2 cellular contexts compared by ENCODE assay signal in the genomic region with DNA sequence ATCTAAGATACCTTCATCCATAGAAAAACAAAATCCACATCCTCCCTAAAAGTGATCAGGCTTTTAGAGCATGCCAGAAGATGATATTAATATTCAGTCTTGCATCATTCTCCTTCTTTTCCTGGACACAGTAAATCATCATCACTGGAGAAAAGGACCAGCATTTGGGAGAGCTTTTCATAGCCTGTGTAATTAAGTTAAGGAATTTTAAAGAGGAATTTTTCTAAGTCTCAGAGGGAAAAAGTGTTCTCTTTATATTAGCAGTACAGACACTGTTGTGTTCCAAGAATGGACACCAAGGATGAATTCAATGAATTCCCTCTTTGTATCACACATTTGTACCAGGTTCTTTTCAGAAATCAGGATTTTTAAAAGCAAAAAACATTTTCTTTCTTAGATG.
TF ChIP-seq lines count a peak whose summit lies in the region.

No MANE protein-coding gene starts in this region.

TF ChIP-seq in SK-N-SH, 30 proteins besides CTCF, POLR2A, EP300 and RAD21 (continued from another document):
- TF ChIP-seq PBX3 (IDR thresholded peaks at IDR 0.05), result no peak
- TF ChIP-seq, protein P1, sequence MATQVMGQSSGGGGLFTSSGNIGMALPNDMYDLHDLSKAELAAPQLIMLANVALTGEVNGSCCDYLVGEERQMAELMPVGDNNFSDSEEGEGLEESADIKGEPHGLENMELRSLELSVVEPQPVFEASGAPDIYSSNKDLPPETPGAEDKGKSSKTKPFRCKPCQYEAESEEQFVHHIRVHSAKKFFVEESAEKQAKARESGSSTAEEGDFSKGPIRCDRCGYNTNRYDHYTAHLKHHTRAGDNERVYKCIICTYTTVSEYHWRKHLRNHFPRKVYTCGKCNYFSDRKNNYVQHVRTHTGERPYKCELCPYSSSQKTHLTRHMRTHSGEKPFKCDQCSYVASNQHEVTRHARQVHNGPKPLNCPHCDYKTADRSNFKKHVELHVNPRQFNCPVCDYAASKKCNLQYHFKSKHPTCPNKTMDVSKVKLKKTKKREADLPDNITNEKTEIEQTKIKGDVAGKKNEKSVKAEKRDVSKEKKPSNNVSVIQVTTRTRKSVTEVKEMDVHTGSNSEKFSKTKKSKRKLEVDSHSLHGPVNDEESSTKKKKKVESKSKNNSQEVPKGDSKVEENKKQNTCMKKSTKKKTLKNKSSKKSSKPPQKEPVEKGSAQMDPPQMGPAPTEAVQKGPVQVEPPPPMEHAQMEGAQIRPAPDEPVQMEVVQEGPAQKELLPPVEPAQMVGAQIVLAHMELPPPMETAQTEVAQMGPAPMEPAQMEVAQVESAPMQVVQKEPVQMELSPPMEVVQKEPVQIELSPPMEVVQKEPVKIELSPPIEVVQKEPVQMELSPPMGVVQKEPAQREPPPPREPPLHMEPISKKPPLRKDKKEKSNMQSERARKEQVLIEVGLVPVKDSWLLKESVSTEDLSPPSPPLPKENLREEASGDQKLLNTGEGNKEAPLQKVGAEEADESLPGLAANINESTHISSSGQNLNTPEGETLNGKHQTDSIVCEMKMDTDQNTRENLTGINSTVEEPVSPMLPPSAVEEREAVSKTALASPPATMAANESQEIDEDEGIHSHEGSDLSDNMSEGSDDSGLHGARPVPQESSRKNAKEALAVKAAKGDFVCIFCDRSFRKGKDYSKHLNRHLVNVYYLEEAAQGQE (IDR thresholded peaks at IDR 0.05; ENCODE audit: low read depth, low read length), result no peak
- no peak for TF ChIP-seq GATA2 (CRISPR knock-in tag; IDR thresholded peaks at IDR 0.05)

TF ChIP-seq in SK-N-SH treated with all-trans-retinoic acid at 6 μM for 48 hours, 23 proteins besides CTCF, POLR2A, EP300 and RAD21 (continued from another document):
- TF ChIP-seq, protein P2, sequence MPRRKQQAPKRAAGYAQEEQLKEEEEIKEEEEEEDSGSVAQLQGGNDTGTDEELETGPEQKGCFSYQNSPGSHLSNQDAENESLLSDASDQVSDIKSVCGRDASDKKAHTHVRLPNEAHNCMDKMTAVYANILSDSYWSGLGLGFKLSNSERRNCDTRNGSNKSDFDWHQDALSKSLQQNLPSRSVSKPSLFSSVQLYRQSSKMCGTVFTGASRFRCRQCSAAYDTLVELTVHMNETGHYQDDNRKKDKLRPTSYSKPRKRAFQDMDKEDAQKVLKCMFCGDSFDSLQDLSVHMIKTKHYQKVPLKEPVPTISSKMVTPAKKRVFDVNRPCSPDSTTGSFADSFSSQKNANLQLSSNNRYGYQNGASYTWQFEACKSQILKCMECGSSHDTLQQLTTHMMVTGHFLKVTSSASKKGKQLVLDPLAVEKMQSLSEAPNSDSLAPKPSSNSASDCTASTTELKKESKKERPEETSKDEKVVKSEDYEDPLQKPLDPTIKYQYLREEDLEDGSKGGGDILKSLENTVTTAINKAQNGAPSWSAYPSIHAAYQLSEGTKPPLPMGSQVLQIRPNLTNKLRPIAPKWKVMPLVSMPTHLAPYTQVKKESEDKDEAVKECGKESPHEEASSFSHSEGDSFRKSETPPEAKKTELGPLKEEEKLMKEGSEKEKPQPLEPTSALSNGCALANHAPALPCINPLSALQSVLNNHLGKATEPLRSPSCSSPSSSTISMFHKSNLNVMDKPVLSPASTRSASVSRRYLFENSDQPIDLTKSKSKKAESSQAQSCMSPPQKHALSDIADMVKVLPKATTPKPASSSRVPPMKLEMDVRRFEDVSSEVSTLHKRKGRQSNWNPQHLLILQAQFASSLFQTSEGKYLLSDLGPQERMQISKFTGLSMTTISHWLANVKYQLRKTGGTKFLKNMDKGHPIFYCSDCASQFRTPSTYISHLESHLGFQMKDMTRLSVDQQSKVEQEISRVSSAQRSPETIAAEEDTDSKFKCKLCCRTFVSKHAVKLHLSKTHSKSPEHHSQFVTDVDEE (CRISPR knock-in tag; IDR thresholded peaks at IDR 0.05), result no peak
- TF ChIP-seq GLIS3 (CRISPR knock-in tag; IDR thresholded peaks at IDR 0.05) (no peak), ZNF565 (CRISPR knock-in tag; conservative IDR thresholded peaks at IDR 0.05; ENCODE audit: low read depth) (no peak), ZNF8 (CRISPR knock-in tag; IDR thresholded peaks at IDR 0.05) (no peak), ZNF70 (CRISPR knock-in tag; IDR thresholded peaks at IDR 0.05) (no peak), ZFP30 (CRISPR knock-in tag; IDR thresholded peaks at IDR 0.05) (no peak), ARNTL (CRISPR knock-in tag; IDR thresholded peaks at IDR 0.05; ENCODE audit: borderline replicate concordance, low read depth) (no peak), BACH2 (CRISPR knock-in tag; IDR thresholded peaks at IDR 0.05; ENCODE audit: borderline replicate concordance) (no peak), CSRNP3 (CRISPR knock-in tag; IDR thresholded peaks at IDR 0.05) (no peak), OSR1 (CRISPR knock-in tag; IDR thresholded peaks at IDR 0.05) (no peak), SNAI2 (CRISPR knock-in tag; IDR thresholded peaks at IDR 0.05) (no peak)
- TF ChIP-seq, protein P3, sequence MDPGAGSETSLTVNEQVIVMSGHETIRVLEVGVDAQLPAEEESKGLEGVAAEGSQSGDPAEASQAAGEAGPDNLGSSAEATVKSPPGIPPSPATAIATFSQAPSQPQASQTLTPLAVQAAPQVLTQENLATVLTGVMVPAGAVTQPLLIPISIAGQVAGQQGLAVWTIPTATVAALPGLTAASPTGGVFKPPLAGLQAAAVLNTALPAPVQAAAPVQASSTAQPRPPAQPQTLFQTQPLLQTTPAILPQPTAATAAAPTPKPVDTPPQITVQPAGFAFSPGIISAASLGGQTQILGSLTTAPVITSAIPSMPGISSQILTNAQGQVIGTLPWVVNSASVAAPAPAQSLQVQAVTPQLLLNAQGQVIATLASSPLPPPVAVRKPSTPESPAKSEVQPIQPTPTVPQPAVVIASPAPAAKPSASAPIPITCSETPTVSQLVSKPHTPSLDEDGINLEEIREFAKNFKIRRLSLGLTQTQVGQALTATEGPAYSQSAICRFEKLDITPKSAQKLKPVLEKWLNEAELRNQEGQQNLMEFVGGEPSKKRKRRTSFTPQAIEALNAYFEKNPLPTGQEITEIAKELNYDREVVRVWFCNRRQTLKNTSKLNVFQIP (CRISPR knock-in tag; IDR thresholded peaks at IDR 0.05; ENCODE audit: borderline replicate concordance, low read depth), result no peak
- TF ChIP-seq, protein P4, sequence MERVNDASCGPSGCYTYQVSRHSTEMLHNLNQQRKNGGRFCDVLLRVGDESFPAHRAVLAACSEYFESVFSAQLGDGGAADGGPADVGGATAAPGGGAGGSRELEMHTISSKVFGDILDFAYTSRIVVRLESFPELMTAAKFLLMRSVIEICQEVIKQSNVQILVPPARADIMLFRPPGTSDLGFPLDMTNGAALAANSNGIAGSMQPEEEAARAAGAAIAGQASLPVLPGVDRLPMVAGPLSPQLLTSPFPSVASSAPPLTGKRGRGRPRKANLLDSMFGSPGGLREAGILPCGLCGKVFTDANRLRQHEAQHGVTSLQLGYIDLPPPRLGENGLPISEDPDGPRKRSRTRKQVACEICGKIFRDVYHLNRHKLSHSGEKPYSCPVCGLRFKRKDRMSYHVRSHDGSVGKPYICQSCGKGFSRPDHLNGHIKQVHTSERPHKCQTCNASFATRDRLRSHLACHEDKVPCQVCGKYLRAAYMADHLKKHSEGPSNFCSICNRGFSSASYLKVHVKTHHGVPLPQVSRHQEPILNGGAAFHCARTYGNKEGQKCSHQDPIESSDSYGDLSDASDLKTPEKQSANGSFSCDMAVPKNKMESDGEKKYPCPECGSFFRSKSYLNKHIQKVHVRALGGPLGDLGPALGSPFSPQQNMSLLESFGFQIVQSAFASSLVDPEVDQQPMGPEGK (CRISPR knock-in tag; IDR thresholded peaks at IDR 0.05; ENCODE audit: borderline replicate concordance), result no peak
- TF ChIP-seq, protein P5, sequence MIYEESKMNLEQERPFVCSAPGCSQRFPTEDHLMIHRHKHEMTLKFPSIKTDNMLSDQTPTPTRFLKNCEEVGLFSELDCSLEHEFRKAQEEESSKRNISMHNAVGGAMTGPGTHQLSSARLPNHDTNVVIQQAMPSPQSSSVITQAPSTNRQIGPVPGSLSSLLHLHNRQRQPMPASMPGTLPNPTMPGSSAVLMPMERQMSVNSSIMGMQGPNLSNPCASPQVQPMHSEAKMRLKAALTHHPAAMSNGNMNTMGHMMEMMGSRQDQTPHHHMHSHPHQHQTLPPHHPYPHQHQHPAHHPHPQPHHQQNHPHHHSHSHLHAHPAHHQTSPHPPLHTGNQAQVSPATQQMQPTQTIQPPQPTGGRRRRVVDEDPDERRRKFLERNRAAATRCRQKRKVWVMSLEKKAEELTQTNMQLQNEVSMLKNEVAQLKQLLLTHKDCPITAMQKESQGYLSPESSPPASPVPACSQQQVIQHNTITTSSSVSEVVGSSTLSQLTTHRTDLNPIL (CRISPR knock-in tag; IDR thresholded peaks at IDR 0.05; ENCODE audit: low read depth), result no peak
